In the genomic region with DNA sequence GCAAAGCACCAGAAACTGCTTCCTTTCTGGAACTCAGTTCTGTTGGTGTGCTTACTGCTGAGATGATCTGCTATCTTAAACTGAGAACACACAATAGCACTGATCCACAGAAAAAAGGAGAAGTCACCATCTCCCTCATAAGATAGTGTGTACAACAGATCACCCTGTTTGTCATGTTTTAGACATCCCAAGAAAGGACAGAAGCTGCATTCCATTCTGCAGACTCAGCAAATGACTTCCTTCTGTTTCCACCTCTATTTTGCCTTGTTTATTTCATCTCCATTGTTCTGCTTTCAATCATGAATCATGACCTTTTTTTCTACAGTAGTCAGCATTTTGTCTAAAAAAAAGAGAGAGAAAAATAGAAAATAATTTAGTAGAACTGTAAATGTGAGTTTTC, we compare ENCODE assay signal across 12 cellular contexts.
DNase-seq lines count a peak whose midpoint lies in the region; ATAC-seq and TF ChIP-seq lines count a peak whose summit lies in the region.
"Had no signal": no experiment of that assay in that cellular context is flagged by ENCODE, and none has a peak within 500 bp of the region (broad histone marks: within the 10 kb centered on the region; RNA-seq: fewer than 3 reads in every experiment).

No MANE protein-coding gene starts in this region.

- H3K27ac ChIP-seq in GM23248 (peak overlapping the region; percentile 27; the same call in 1 of the 2 replicates), parathyroid adenoma (peak overlapping the region; percentile 10)

- no peaks in the 10 kb centered on the region for H3K9me3 Mint-ChIP-seq in activated naive CD4-positive, alpha-beta T cell treated with anti-CD3 and anti-CD28 coated beads, Interleukin-2, amount 10 ng/mL, durations not matched to agents 7 days and 5 days
- H3K9me3 Mint-ChIP-seq: activated CD4-positive, alpha-beta T cell treated with anti-CD3 and anti-CD28 coated beads, Interleukin-2, amount 10 ng/mL, durations not matched to agents 24 days and 14 days; stimulated activated effector memory CD8-positive, alpha-beta T cell treated with anti-CD3 and anti-CD28 coated beads, Interleukin-12 subunit alpha, Interleukin-12 subunit beta, amount 100 ng/mL, for 72 hours had no signal

- no peak overlapping the region for H3K27ac Mint-ChIP-seq in activated naive CD4-positive, alpha-beta T cell treated with anti-CD3 and anti-CD28 coated beads, Interleukin-2, amount 10 ng/mL, durations not matched to agents 7 days and 5 days
- H3K27ac Mint-ChIP-seq: activated CD4-positive, alpha-beta T cell treated with anti-CD3 and anti-CD28 coated beads, Interleukin-2, amount 10 ng/mL, durations not matched to agents 24 days and 14 days; stimulated activated effector memory CD8-positive, alpha-beta T cell treated with anti-CD3 and anti-CD28 coated beads, Interleukin-12 subunit alpha, Interleukin-12 subunit beta, amount 100 ng/mL, for 72 hours had no signal

- H2AFZ ChIP-seq in GM23248 (no peak overlapping the region), parathyroid adenoma (peak overlapping the region; percentile 45)

- peaks cover 12% of the 10 kb centered on the region for H3K4me1 ChIP-seq in GM23248 (ENCODE audit: insufficient read depth)
- peaks cover 6% of the 10 kb centered on the region for H3K4me1 ChIP-seq in parathyroid adenoma

- H3K36me3 ChIP-seq in GM23248 (ENCODE audit: low read depth) (no peaks in the 10 kb centered on the region), parathyroid adenoma (ENCODE audit: control insufficient read depth, insufficient read depth, low read length) (no peaks in the 10 kb centered on the region)

- in situ Hi-C loops in GM23248 (cut with MboI), result loop anchor here (10.0 kb wide), 1 partner anchor 113 kb away; a partner anchor contains a TSS

- peak; percentile 73 for DNase-seq in GM23248
- peak; percentile 11 to 67 for DNase-seq in SW 1271 (lab: John Stamatoyannopoulos, UW)
- peak; percentile 50 for DNase-seq in fibroblast of pulmonary artery (ENCODE audit: low read depth)
- DNase-seq in cerebellar nuclear complex (lab: John Stamatoyannopoulos, UW), result no peak
- DNase-seq in foreskin melanocyte, result no peak
- no peak for DNase-seq in activated naive CD4-positive, alpha-beta T cell treated with anti-CD3 and anti-CD28 coated beads, Interleukin-2, amount 10 ng/mL, durations not matched to agents 7 days and 5 days
- DNase-seq: activated CD4-positive, alpha-beta T cell treated with anti-CD3 and anti-CD28 coated beads, Interleukin-2, amount 10 ng/mL, durations not matched to agents 24 days and 14 days; NCI-H1092; NCI-H524 treated with DMSO at 0.1 percent for 48 hours had no signal

- no peaks in the 10 kb centered on the region for H3K9me2 ChIP-seq in GM23248 (ENCODE audit: insufficient read depth)

- no peaks in the 10 kb centered on the region for H3K36me3 Mint-ChIP-seq in activated naive CD4-positive, alpha-beta T cell treated with anti-CD3 and anti-CD28 coated beads, Interleukin-2, amount 10 ng/mL, durations not matched to agents 7 days and 5 days
- H3K36me3 Mint-ChIP-seq: stimulated activated effector memory CD8-positive, alpha-beta T cell treated with anti-CD3 and anti-CD28 coated beads, Interleukin-12 subunit alpha, Interleukin-12 subunit beta, amount 100 ng/mL, for 72 hours had no signal

- H3K9ac ChIP-seq in GM23248 (no peak overlapping the region), parathyroid adenoma (no peak overlapping the region)

- H3K9me3 ChIP-seq in GM23248 (ENCODE audit: low read depth), result no peaks in the 10 kb centered on the region
- H3K9me3 ChIP-seq in parathyroid adenoma (ENCODE audit: control insufficient read depth, low read length), result no peaks in the 10 kb centered on the region

- no peak for ATAC-seq in HG02798 (IDR thresholded peaks at IDR 0.05; ENCODE audit: poor library complexity, unreplicated experiment)
- ATAC-seq: stimulated activated effector memory CD8-positive, alpha-beta T cell treated with anti-CD3 and anti-CD28 coated beads, Interleukin-12 subunit alpha, Interleukin-12 subunit beta, amount 100 ng/mL, for 72 hours had no signal

- H3F3A ChIP-seq in GM23248 (ENCODE audit: insufficient read depth), result peaks cover 10% of the 10 kb centered on the region

- TF ChIP-seq CTCF in fibroblast of pulmonary artery (IDR thresholded peaks at IDR 0.05; ENCODE audit: low read length, missing control alignments), result no peak
- no peak for TF ChIP-seq CTCF in parathyroid adenoma (IDR thresholded peaks at IDR 0.05)

- peak overlapping the region; percentile 18 for H3K4me2 ChIP-seq in GM23248 (ENCODE audit: unreplicated experiment)
- no peak overlapping the region for H3K4me2 ChIP-seq in parathyroid adenoma (ENCODE audit: low read length)

- H3K4me1 Mint-ChIP-seq in activated naive CD4-positive, alpha-beta T cell treated with anti-CD3 and anti-CD28 coated beads, Interleukin-2, amount 10 ng/mL, durations not matched to agents 7 days and 5 days, result no peaks in the 10 kb centered on the region
- H3K4me1 Mint-ChIP-seq: activated CD4-positive, alpha-beta T cell treated with anti-CD3 and anti-CD28 coated beads, Interleukin-2, amount 10 ng/mL, durations not matched to agents 24 days and 14 days; stimulated activated effector memory CD8-positive, alpha-beta T cell treated with anti-CD3 and anti-CD28 coated beads, Interleukin-12 subunit alpha, Interleukin-12 subunit beta, amount 100 ng/mL, for 72 hours had no signal

- no peaks in the 10 kb centered on the region for H4K20me1 ChIP-seq in GM23248 (ENCODE audit: insufficient read depth)

- H3K27me3 ChIP-seq in GM23248 (replicated peaks; ENCODE audit: insufficient read depth) (no peaks in the 10 kb centered on the region), parathyroid adenoma (ENCODE audit: control insufficient read depth, insufficient read depth, low read length) (no peaks in the 10 kb centered on the region)

- CTCF ChIA-PET in activated naive CD4-positive, alpha-beta T cell treated with anti-CD3 and anti-CD28 coated beads, Interleukin-2, amount 10 ng/mL, durations not matched to agents 7 days and 5 days (lab: Charles Lee), result no interaction called here

- H3K4me3 ChIP-seq in GM23248, result no peak overlapping the region
- H3K4me3 ChIP-seq in fibroblast of pulmonary artery (replicated peaks; ENCODE audit: low read depth, low read length), result no peak overlapping the region
- no peak overlapping the region for H3K4me3 ChIP-seq in parathyroid adenoma (ENCODE audit: low read depth, low read length)

- H3K79me2 ChIP-seq in GM23248 (ENCODE audit: insufficient read depth) (no peaks in the 10 kb centered on the region), parathyroid adenoma (no peaks in the 10 kb centered on the region)

- H3K4me3 Mint-ChIP-seq in activated naive CD4-positive, alpha-beta T cell treated with anti-CD3 and anti-CD28 coated beads, Interleukin-2, amount 10 ng/mL, durations not matched to agents 7 days and 5 days, result no peak overlapping the region
- H3K4me3 Mint-ChIP-seq: activated CD4-positive, alpha-beta T cell treated with anti-CD3 and anti-CD28 coated beads, Interleukin-2, amount 10 ng/mL, durations not matched to agents 24 days and 14 days; stimulated activated effector memory CD8-positive, alpha-beta T cell treated with anti-CD3 and anti-CD28 coated beads, Interleukin-12 subunit alpha, Interleukin-12 subunit beta, amount 100 ng/mL, for 72 hours had no signal

- H3K27me3 Mint-ChIP-seq in activated naive CD4-positive, alpha-beta T cell treated with anti-CD3 and anti-CD28 coated beads, Interleukin-2, amount 10 ng/mL, durations not matched to agents 7 days and 5 days, result peaks cover 11% of the 10 kb centered on the region

Comparison
In these comparisons a context has a peak if more than half of its experiments do, and no peak if none do; other contexts are left out.
1. DNase-seq: peak in GM23248 (single experiment), SW 1271 (2 of 2) and fibroblast of pulmonary artery (single experiment); none in cerebellar nuclear complex (0 of 2), foreskin melanocyte (single experiment) and activated naive CD4-positive, alpha-beta T cell treated with anti-CD3 and anti-CD28 coated beads, Interleukin-2, amount 10 ng/mL, durations not matched to agents 7 days and 5 days (single experiment).